8 cellular contexts compared by ENCODE assay signal in the genomic region with DNA sequence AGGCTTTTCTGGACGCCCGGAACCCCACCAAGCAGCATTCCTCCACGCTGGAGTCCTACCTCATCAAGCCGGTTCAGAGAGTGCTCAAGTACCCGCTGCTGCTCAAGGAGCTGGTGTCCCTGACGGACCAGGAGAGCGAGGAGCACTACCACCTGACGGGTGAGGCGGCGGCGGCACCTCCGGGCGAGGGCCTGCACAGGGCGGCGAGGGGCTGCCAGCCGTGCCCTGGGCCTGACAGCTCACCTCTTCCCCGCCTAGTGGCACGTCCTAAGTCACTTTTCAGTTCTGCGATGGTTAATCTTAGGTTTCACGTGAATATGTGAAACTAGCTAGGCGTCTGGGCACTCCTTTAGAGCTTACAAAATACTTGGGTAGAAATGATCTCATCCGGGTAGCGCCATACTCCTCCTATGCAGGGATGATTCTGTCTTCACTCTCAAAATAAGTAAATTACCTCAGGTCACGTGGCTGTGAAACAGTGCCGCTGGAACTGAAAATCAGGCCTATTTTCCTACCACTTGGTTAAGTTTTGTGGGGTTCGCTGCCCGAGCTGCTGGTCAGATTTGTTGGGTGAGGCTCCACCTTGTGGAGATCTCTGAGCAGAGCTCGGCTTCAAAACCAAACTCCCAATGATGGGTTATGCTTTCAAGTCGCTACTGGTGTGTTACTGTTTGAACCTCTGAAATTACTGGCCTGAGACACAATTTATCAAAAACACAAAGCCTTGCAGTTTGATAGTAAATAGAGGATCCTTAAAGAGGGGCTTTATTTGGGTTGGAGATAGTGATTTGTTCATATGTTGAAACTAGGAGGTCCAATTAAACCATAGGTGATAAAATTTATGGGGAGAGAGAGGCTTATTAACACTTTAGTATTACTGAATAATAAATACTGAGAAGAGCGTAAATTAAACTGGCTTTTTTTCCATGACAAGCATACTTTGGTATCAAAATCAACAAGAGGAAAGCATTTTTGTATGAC. TPM values are rescaled to one million over a fixed set of nuclear protein-coding genes. Genes with fewer than 3 reads are reported as not detected.
DNase-seq lines count a peak whose midpoint lies in the region; ATAC-seq, FAIRE-seq and TF ChIP-seq lines count a peak whose summit lies in the region.

No MANE protein-coding gene starts in this region.

- peak; percentile 73 for ATAC-seq in HG03565 (IDR thresholded peaks at IDR 0.05; ENCODE audit: unreplicated experiment)
- peak in 3 of 4 donors; percentile 68 to 73 (median 72) for ATAC-seq in pancreas

- peaks cover 0 to 5% (median 0%) of the 10 kb centered on the region in 3 donors for H3K36me3 ChIP-seq in pancreas

- no peaks in the 10 kb centered on the region for H3K4me1 ChIP-seq in pancreas

- intact Hi-C loops in pancreas (cut with DNase I) = no loop called here

- no peak for FAIRE-seq in pancreas (lab: Jason Lieb, UNC)

- no peak overlapping the region for H3K4me3 ChIP-seq in pancreas

- DNase-seq in GM03348 (ENCODE audit: low spot score) (peak; percentile 77), germinal center (ENCODE audit: low spot score) (peak; percentile 66), pancreas (no peak), NCI-H2029 (lab: John Stamatoyannopoulos, UW) (no peak), epidermal melanocyte (ENCODE audit: insufficient read length, low spot score) (no peak)
- DNase-seq in activated CD4-positive, alpha-beta T cell treated with anti-CD3 and anti-CD28 coated beads, Interleukin-2, amount 50 U/mL, for 48 hours = peak; percentile 16 to 44

- peak; percentile 36 for TF ChIP-seq CTCF in 22Rv1 (IDR thresholded peaks at IDR 0.05)
- TF ChIP-seq CTCF in pancreas (IDR thresholded peaks at IDR 0.05) = peak in 2 of 4 donors; percentile 22 to 26

- 82 to 84% methylated on average over 30 of the region's 30 CpGs for WGBS in pancreas, 2 donors

- H3K27ac ChIP-seq in 22Rv1 = no peak overlapping the region
- no peak overlapping the region for H3K27ac ChIP-seq in pancreas

- H3K27me3 ChIP-seq in pancreas = no peaks in the 10 kb centered on the region

- no peaks in the 10 kb centered on the region for H3K9me3 ChIP-seq in pancreas

RNA-seq across cellular contexts. Expression of a gene that starts 15.5 kb away (rescaled TPM):
- not detected for total RNA-seq in pancreas
- under 1 TPM in 1 of 2 donors, not detected in 1; 0.07 TPM for polyA plus RNA-seq in pancreas

Comparison
In these comparisons a context has a peak if more than half of its experiments do, and no peak if none do; other contexts are left out.
1. DNase-seq: peak in GM03348 (single experiment), activated CD4-positive, alpha-beta T cell treated with anti-CD3 and anti-CD28 coated beads, Interleukin-2, amount 50 U/mL, for 48 hours (2 of 2) and germinal center (single experiment); none in pancreas (0 of 6), NCI-H2029 (single experiment) and epidermal melanocyte (single experiment).